Comparison of ENCODE assay signal across 12 cellular contexts in the genomic region with DNA sequence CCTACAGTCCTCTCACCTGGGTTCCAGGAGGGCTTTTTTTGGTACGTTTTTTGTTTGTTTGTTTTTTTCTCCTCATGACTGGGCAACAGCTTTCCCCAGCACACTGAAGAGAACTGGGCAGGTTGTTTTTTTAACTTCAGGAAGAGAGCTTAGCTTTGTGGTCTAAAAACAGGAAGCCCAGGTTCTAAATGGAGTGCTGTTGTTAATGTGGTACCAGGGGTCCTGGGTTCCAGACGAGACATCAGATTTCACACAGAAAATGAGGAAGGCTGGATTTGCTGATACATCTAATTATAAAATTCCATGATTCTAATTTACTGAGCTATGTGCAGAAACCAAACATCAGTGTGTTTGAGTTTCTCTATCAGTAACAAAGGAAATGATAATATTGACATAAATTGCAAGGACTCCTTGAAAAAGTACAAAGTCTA. TPM values are rescaled to one million over a fixed set of nuclear protein-coding genes. Genes with fewer than 3 reads are reported as not detected.
DNase-seq lines count a peak whose midpoint lies in the region; ATAC-seq and TF ChIP-seq lines count a peak whose summit lies in the region.
"Had no signal": no experiment of that assay in that cellular context is flagged by ENCODE, and none has a peak within 500 bp of the region (broad histone marks: within the 10 kb centered on the region; RNA-seq: fewer than 3 reads in every experiment).

No MANE protein-coding gene starts in this region.

- WGBS in body of pancreas, 2 donors: 18 to 20% methylated on average over 2 of the region's 2 CpGs

- POLR2A ChIA-PET in activated CD4-positive, alpha-beta T cell treated with anti-CD3 and anti-CD28 coated beads, Interleukin-2, amount 10 ng/mL, durations not matched to agents 7 days and 5 days (lab: Charles Lee): interaction anchor here (0.7 kb wide), 1 partner anchor 74 kb away, joined by 3 read pairs; no protein-coding TSS in a partner anchor

- TF ChIP-seq POLR2A in body of pancreas (IDR thresholded peaks at IDR 0.05): no peak

- peak overlapping the region; percentile 68 for H2AFZ ChIP-seq in MM.1S (ENCODE audit: low read length)

- H3K36me3 ChIP-seq in MM.1S (replicated peaks; ENCODE audit: insufficient read depth, low read length) (no peaks in the 10 kb centered on the region), body of pancreas (replicated peaks in 1 of 2; ENCODE audit: insufficient read depth in 1 of 2, low read depth in 2 of 2) (no peaks in the 10 kb centered on the region)

- H3K4me3 ChIP-seq in MM.1S (ENCODE audit: low read length): peak overlapping the region; percentile 9; the same call in 1 of the 2 replicates
- H3K4me3 ChIP-seq in body of pancreas: no peak overlapping the region

- H3K4me2 ChIP-seq in MM.1S (ENCODE audit: low read depth, low read length): peak overlapping the region; percentile 68

- H3K4me3 Mint-ChIP-seq in activated CD4-positive, alpha-beta T cell treated with anti-CD3 and anti-CD28 coated beads, Interleukin-2, amount 10 ng/mL, durations not matched to agents 7 days and 5 days: no peak overlapping the region
- H3K4me3 Mint-ChIP-seq: activated T-helper 1 cell treated with anti-CD3 and anti-CD28 coated beads, Interleukin-12 subunit alpha, Interleukin-12 subunit beta, Interleukin-2, Interleukin-4 antibody, amounts not matched to agents 30 ng/mL and 10 ng/mL and 1 ng/mL, durations not matched to agents 14 hours and 24 hours and 36 hours; type B pancreatic cell had no signal

- H3K9me3 ChIP-seq in MM.1S (replicated peaks; ENCODE audit: insufficient read depth, low read length) (no peaks in the 10 kb centered on the region), body of pancreas (no peaks in the 10 kb centered on the region)

- CTCF ChIA-PET in activated CD4-positive, alpha-beta T cell treated with anti-CD3 and anti-CD28 coated beads, Interleukin-2, amount 10 ng/mL, durations not matched to agents 7 days and 5 days (lab: Charles Lee): no interaction called here

- H3K4me1 ChIP-seq in MM.1S (ENCODE audit: low read length) (peaks cover 25% of the 10 kb centered on the region), body of pancreas (peaks cover 10% of the 10 kb centered on the region)

- no peaks in the 10 kb centered on the region for H3K9me2 ChIP-seq in MM.1S (replicated peaks; ENCODE audit: insufficient read depth, low read length)

- in situ Hi-C loops in ACHN (cut with HindIII; ENCODE audit: low pct_ligation_motif_present, low pct_unique_long_range_greater_than_20kb, low sequenced_read_pairs): no loop called here

- peak overlapping the region; percentile 18; the same call in 1 of the 2 replicates for H3K9ac ChIP-seq in MM.1S (ENCODE audit: low read length)

- H3F3A ChIP-seq in MM.1S (ENCODE audit: insufficient read depth, low read length): peaks cover 9% of the 10 kb centered on the region

- no peaks in the 10 kb centered on the region for H3K79me2 ChIP-seq in MM.1S (ENCODE audit: low read length)

- peaks cover 19% of the 10 kb centered on the region for H3K4me1 Mint-ChIP-seq in activated CD4-positive, alpha-beta T cell treated with anti-CD3 and anti-CD28 coated beads, Interleukin-2, amount 10 ng/mL, durations not matched to agents 7 days and 5 days

- no peak for DNase-seq in activated CD4-positive, alpha-beta T cell treated with anti-CD3 and anti-CD28 coated beads, Interleukin-2, amount 10 ng/mL, durations not matched to agents 7 days and 5 days
- DNase-seq in activated CD4-positive, alpha-beta T cell treated with anti-CD3 and anti-CD28 coated beads for 48 hours: no peak
- DNase-seq in MM.1S (peak; percentile 59), body of pancreas (peak in 1 of 4 donors; percentile 9), pons (ENCODE audit: low spot score) (peak; percentile 71), ACHN (no peak), omental fat pad (ENCODE audit: low spot score) (no peak)
- DNase-seq: SW 1271 had no signal

- ATAC-seq in body of pancreas: peak; percentile 60
- ATAC-seq in GM21381 (IDR thresholded peaks at IDR 0.05; ENCODE audit: unreplicated experiment): no peak
- ATAC-seq in omental fat pad (ENCODE audit: low FRiP score): no peak

- intact Hi-C loops in body of pancreas (cut with DNase I): no loop called here

- no peaks in the 10 kb centered on the region for H3K9me3 Mint-ChIP-seq in activated CD4-positive, alpha-beta T cell treated with anti-CD3 and anti-CD28 coated beads, Interleukin-2, amount 10 ng/mL, durations not matched to agents 7 days and 5 days
- H3K9me3 Mint-ChIP-seq: activated T-helper 1 cell treated with anti-CD3 and anti-CD28 coated beads, Interleukin-12 subunit alpha, Interleukin-12 subunit beta, Interleukin-2, Interleukin-4 antibody, amounts not matched to agents 30 ng/mL and 10 ng/mL and 1 ng/mL, durations not matched to agents 14 hours and 24 hours and 36 hours; nephron; type B pancreatic cell had no signal

- H3K27ac Mint-ChIP-seq in activated CD4-positive, alpha-beta T cell treated with anti-CD3 and anti-CD28 coated beads, Interleukin-2, amount 10 ng/mL, durations not matched to agents 7 days and 5 days: peak overlapping the region; percentile 77
- H3K27ac Mint-ChIP-seq: activated T-helper 1 cell treated with anti-CD3 and anti-CD28 coated beads, Interleukin-12 subunit alpha, Interleukin-12 subunit beta, Interleukin-2, Interleukin-4 antibody, amounts not matched to agents 30 ng/mL and 10 ng/mL and 1 ng/mL, durations not matched to agents 14 hours and 24 hours and 36 hours; type B pancreatic cell had no signal

- peaks cover 2% of the 10 kb centered on the region for H3K27me3 Mint-ChIP-seq in activated CD4-positive, alpha-beta T cell treated with anti-CD3 and anti-CD28 coated beads, Interleukin-2, amount 10 ng/mL, durations not matched to agents 7 days and 5 days
- H3K27me3 Mint-ChIP-seq: type B pancreatic cell had no signal

- no peaks in the 10 kb centered on the region for H4K20me1 ChIP-seq in MM.1S (ENCODE audit: insufficient read depth, low read length)

- no peaks in the 10 kb centered on the region for H3K36me3 Mint-ChIP-seq in activated CD4-positive, alpha-beta T cell treated with anti-CD3 and anti-CD28 coated beads, Interleukin-2, amount 10 ng/mL, durations not matched to agents 7 days and 5 days (ENCODE audit: low read depth)
- H3K36me3 Mint-ChIP-seq: type B pancreatic cell had no signal

- TF ChIP-seq CTCF in MM.1S (IDR thresholded peaks at IDR 0.05; ENCODE audit: low read length) (no peak), body of pancreas (IDR thresholded peaks at IDR 0.05) (no peak), omental fat pad (IDR thresholded peaks at IDR 0.05) (no peak)

- H3K27me3 ChIP-seq in MM.1S (replicated peaks; ENCODE audit: insufficient read depth, low read length) (no peaks in the 10 kb centered on the region), body of pancreas (no peaks in the 10 kb centered on the region)

- H3K27ac ChIP-seq in MM.1S (ENCODE audit: low read length) (peak overlapping the region; percentile 59; the same call in 1 of the 2 replicates), body of pancreas (peak overlapping the region in 3 of 4 donors; percentile 20 to 77 (median 63))

RNA-seq across cellular contexts. Expression of a gene that starts 4.2 kb away (rescaled TPM):
- not detected for total RNA-seq in activated CD4-positive, alpha-beta T cell treated with anti-CD3 and anti-CD28 coated beads, Interleukin-2, amount 10 ng/mL, durations not matched to agents 7 days and 5 days
- not detected for total RNA-seq in body of pancreas
- under 1 TPM in 1 of 4 donors, not detected in 3; 0.37 TPM for total RNA-seq in omental fat pad
- total RNA-seq: activated T-helper 1 cell treated with anti-CD3 and anti-CD28 coated beads, Interleukin-12 subunit alpha, Interleukin-12 subunit beta, Interleukin-2, Interleukin-4 antibody, amounts not matched to agents 30 ng/mL and 10 ng/mL and 1 ng/mL, durations not matched to agents 14 hours and 24 hours and 36 hours had no signal

Comparison
In these comparisons a context has a peak if more than half of its experiments do, and no peak if none do; other contexts are left out.
1. DNase-seq: peak in MM.1S (single experiment) and pons (single experiment); none in activated CD4-positive, alpha-beta T cell treated with anti-CD3 and anti-CD28 coated beads, Interleukin-2, amount 10 ng/mL, durations not matched to agents 7 days and 5 days (single experiment), activated CD4-positive, alpha-beta T cell treated with anti-CD3 and anti-CD28 coated beads for 48 hours (single experiment), ACHN (single experiment) and omental fat pad (single experiment).